In genomic region chr10:128007017-128007416, GRCh38 we compare ENCODE assay signal across 22 cellular contexts.
"Had no signal": no experiment of that assay in that cellular context is flagged by ENCODE, and none has a peak within 500 bp of the region (broad histone marks: within the 10 kb centered on the region; RNA-seq: fewer than 3 reads in every experiment).

No MANE protein-coding gene starts in this region.

- H3K9me2 ChIP-seq: SK-N-SH had no signal

- H3K27ac Mint-ChIP-seq: T-cell had no signal

- H3K9ac ChIP-seq: SK-N-SH had no signal

- DNase-seq: KBM-7, MV-4-11, NCI-H1048, NCI-H1105, NCI-H1417, NCI-H1436 treated with DMSO at 0.1 percent for 48 hours, NCI-H1694, NCI-H187 treated with DMSO at 0.1 percent for 48 hours, NCI-H2029 treated with DMSO at 0.1 percent for 48 hours, NCI-H2171 treated with DMSO at 0.1 percent for 48 hours, NCI-H345, NCI-H446 treated with DMSO at 0.1 percent for 48 hours, NCI-H510A treated with DMSO at 0.1 percent for 48 hours, NCI-H526, NCI-H82, SHP77, SK-N-SH, SW 1271, T-cell had no signal

- H3K4me3 Mint-ChIP-seq: T-cell had no signal

- ATAC-seq: Panc1, T-cell had no signal

- H3K27ac ChIP-seq: HL-60, RWPE1 had no signal

- H3K4me2 ChIP-seq: SK-N-SH had no signal

- H3K9me3 ChIP-seq: SK-N-SH had no signal

- H3K36me3 Mint-ChIP-seq: T-cell had no signal

- H3K9me3 Mint-ChIP-seq: T-cell had no signal
